Comparison of ENCODE assay signal across 20 cellular contexts in the genomic region with DNA sequence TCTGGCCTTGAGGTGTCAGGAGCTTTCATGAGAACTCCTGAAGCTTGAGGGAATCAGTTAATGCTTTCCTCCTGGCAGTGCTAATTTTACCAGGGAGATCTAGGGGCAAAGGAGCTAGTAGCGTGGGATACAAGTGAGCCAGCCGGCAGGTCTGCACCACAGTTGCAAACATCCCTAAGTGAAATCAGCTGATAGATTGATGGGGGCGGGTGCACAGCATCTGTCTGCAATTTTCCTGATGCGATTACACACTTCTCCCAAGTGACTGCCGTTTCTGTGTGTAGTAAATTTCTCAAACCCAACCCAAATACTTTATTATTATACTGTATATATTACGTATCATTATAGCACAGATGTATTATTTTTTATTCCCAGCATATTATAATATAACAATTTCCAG.
DNase-seq lines count a peak whose midpoint lies in the region; ATAC-seq and TF ChIP-seq lines count a peak whose summit lies in the region.
"Had no signal": no experiment of that assay in that cellular context is flagged by ENCODE, and none has a peak within 500 bp of the region (broad histone marks: within the 10 kb centered on the region; RNA-seq: fewer than 3 reads in every experiment).

No MANE protein-coding gene starts in this region.

- H3K4ac ChIP-seq in neuronal stem cell (ENCODE audit: low read length) = no peak overlapping the region

- H4K20me1 ChIP-seq in SK-N-SH (ENCODE audit: insufficient read depth) = no peaks in the 10 kb centered on the region

- H3K27me3 ChIP-seq in SK-N-SH (ENCODE audit: insufficient read depth) = no peaks in the 10 kb centered on the region
- H3K27me3 ChIP-seq in neuronal stem cell (ENCODE audit: control insufficient read depth in 3 of 3, insufficient read depth in 3 of 3, low read depth in 1 of 3, low read length in 3 of 3) = no peaks in the 10 kb centered on the region

- DNase-seq in DMS 273 treated with DMSO at 0.1 percent for 48 hours (lab: John Stamatoyannopoulos, UW) = peak; percentile 3
- peak; percentile 74 for DNase-seq in NCI-H2171 (lab: John Stamatoyannopoulos, UW)
- peak; percentile 68 for DNase-seq in SK-N-SH
- DNase-seq in neuronal stem cell (ENCODE audit: low spot score) = no peak
- DNase-seq in stimulated activated CD4-positive, alpha-beta T cell treated with anti-CD3 and anti-CD28 coated beads, Interleukin-1b, Interleukin-23, amount 100 ng/mL, for 48 hours = no peak
- no peak for DNase-seq in foreskin melanocyte
- DNase-seq: ACHN, AML-193, DMS79 treated with DMSO at 0.1 percent for 48 hours, Kasumi-1, MM.1S, NCI-H1105 treated with DMSO at 0.1 percent for 48 hours, NCI-H1930, NCI-H69, OCI-M1, Right ventricle myocardium superior, T-helper 1 cell had no signal

- no peak overlapping the region for H2BK12ac ChIP-seq in neuronal stem cell (ENCODE audit: low read length)

- H3K9ac ChIP-seq in SK-N-SH (no peak overlapping the region), neuronal stem cell (ENCODE audit: low read depth, low read length, poor library complexity) (no peak overlapping the region)

- no peak overlapping the region for H2BK15ac ChIP-seq in neuronal stem cell (ENCODE audit: low read length)

- H3K79me1 ChIP-seq in neuronal stem cell (ENCODE audit: low read depth, low read length) = no peaks in the 10 kb centered on the region

- H3K79me2 ChIP-seq in SK-N-SH (ENCODE audit: insufficient read depth) = no peaks in the 10 kb centered on the region

- POLR2A ChIA-PET in SK-N-SH (lab: Yijun Ruan, JAX) = interaction anchor here (0.5 kb wide), 1 partner anchor 103 kb away, joined by 3 read pairs; no protein-coding TSS in a partner anchor

- no peak overlapping the region for H3K4me3 ChIP-seq in SK-N-SH (ENCODE audit: low read depth in 2 of 2, low read length in 1 of 2)
- no peak overlapping the region for H3K4me3 ChIP-seq in neuronal stem cell (ENCODE audit: low read length in 2 of 2)

- no peak overlapping the region for H2AK5ac ChIP-seq in neuronal stem cell (ENCODE audit: low read depth, low read length)

- H4K91ac ChIP-seq in neuronal stem cell (ENCODE audit: low read depth, low read length, poor library complexity) = no peak overlapping the region

- H4K8ac ChIP-seq in neuronal stem cell (ENCODE audit: low read depth, low read length) = no peak overlapping the region

- H2BK120ac ChIP-seq in neuronal stem cell (ENCODE audit: low read depth, low read length) = no peak overlapping the region

- H3K4me2 ChIP-seq in SK-N-SH (no peak overlapping the region), neuronal stem cell (ENCODE audit: insufficient read depth, low read length, poor library complexity, severe bottlenecking) (no peak overlapping the region)

- no peak overlapping the region for H3K23ac ChIP-seq in neuronal stem cell (ENCODE audit: low read depth, low read length, poor library complexity)

- CTCF ChIA-PET in SK-N-SH (lab: Yijun Ruan, JAX) = interaction anchor here (0.8 to 1.3 kb wide), 2 partner anchors 11 to 153 kb away, joined by 3 read pairs; no protein-coding TSS in a partner anchor

- no peak for TF ChIP-seq CTCF in SK-N-SH (IDR thresholded peaks at IDR 0.05)

- H2AFZ ChIP-seq in SK-N-SH (ENCODE audit: low read depth) (no peak overlapping the region), neuronal stem cell (ENCODE audit: low read length) (no peak overlapping the region)

- H3K9me2 ChIP-seq in SK-N-SH = no peaks in the 10 kb centered on the region

- H3K4me1 ChIP-seq in SK-N-SH (ENCODE audit: control insufficient read depth in 1 of 2, insufficient read depth in 2 of 2, low read depth in 1 of 2, low read length in 1 of 2) (peaks cover 0 to 10% of the 10 kb centered on the region in 2 experiments; a peak in 2 of 4 replicates), neuronal stem cell (ENCODE audit: control insufficient read depth in 2 of 2, insufficient read depth in 1 of 2, low read depth in 1 of 2, low read length in 2 of 2) (peaks cover 0 to 20% of the 10 kb centered on the region in 2 donors)

- H3F3A ChIP-seq in SK-N-SH (replicated peaks; ENCODE audit: insufficient read depth) = no peaks in the 10 kb centered on the region

- no peak overlapping the region for H3K14ac ChIP-seq in neuronal stem cell (ENCODE audit: low read length)

- peak overlapping the region; percentile 34 for H3K18ac ChIP-seq in neuronal stem cell (ENCODE audit: low read length)

- ATAC-seq in HG03097 (IDR thresholded peaks at IDR 0.05; ENCODE audit: low FRiP score, unreplicated experiment) = no peak
- ATAC-seq: HCT116 had no signal

- TF ChIP-seq EP300 in SK-N-SH (IDR thresholded peaks at IDR 0.05; ENCODE audit: borderline replicate concordance in 1 of 2, low read depth in 1 of 2, low read length in 1 of 2) = 0 out of 4 replicates have a peak, but pooled peaks of 1 of the 2 experiments have one; percentile 36

- H3K9me3 ChIP-seq in SK-N-SH (no peaks in the 10 kb centered on the region), neuronal stem cell (replicated peaks in 1 of 2; ENCODE audit: control insufficient read depth in 2 of 2, insufficient read depth in 1 of 2, low read depth in 1 of 2, low read length in 2 of 2) (no peaks in the 10 kb centered on the region)

- no peak overlapping the region for H3K27ac ChIP-seq in SK-N-SH (ENCODE audit: low read depth in 2 of 2, low read length in 1 of 2)
- H3K27ac ChIP-seq in neuronal stem cell (replicated peaks; ENCODE audit: low read length) = no peak overlapping the region
- H3K27ac ChIP-seq: C4-2B had no signal

- no peak for TF ChIP-seq RAD21 in SK-N-SH (IDR thresholded peaks at IDR 0.05; ENCODE audit: low read length)

- H2BK5ac ChIP-seq in neuronal stem cell (ENCODE audit: low read length) = no peak overlapping the region

- WGBS in SK-N-SH (ENCODE audit: low lambda C conversion rate) = 7% methylated on average over 6 of the region's 6 CpGs
- WGBS in neuronal stem cell (ENCODE audit: extremely low coverage in 2 of 2, insufficient read length in 2 of 2, insufficient replicate concordance in 1 of 2), 2 donors = no CpG with 5 or more reads among the region's 6 CpGs

- H3K36me3 ChIP-seq in SK-N-SH (replicated peaks in 1 of 2; ENCODE audit: control insufficient read depth in 1 of 2, insufficient read depth in 2 of 2, low read length in 1 of 2) (no peaks in the 10 kb centered on the region), neuronal stem cell (replicated peaks in 1 of 2; ENCODE audit: control insufficient read depth in 2 of 2, insufficient read depth in 2 of 2, low read length in 2 of 2) (no peaks in the 10 kb centered on the region)

TF ChIP-seq in SK-N-SH, 30 proteins besides CTCF, POLR2A, EP300 and RAD21:
- peak; percentile 31 for TF ChIP-seq CHD2 (IDR thresholded peaks at IDR 0.05; ENCODE audit: low read length, partially characterized antibody)
- TF ChIP-seq NFIC (IDR thresholded peaks at IDR 0.05; ENCODE audit: borderline replicate concordance) = no peak
- TF ChIP-seq MXI1 (IDR thresholded peaks at IDR 0.05; ENCODE audit: low read depth, low read length) = no peak
- TF ChIP-seq TEAD4 (IDR thresholded peaks at IDR 0.05; ENCODE audit: borderline replicate concordance, insufficient read depth) = no peak
- no peak for TF ChIP-seq RFX5 (IDR thresholded peaks at IDR 0.05; ENCODE audit: low read length)
- no peak for TF ChIP-seq RXRA (IDR thresholded peaks at IDR 0.05; ENCODE audit: borderline replicate concordance, low read depth)
- 0 out of 2 replicates have a peak, but pooled peaks have one; percentile 16 for TF ChIP-seq TCF12 (IDR thresholded peaks at IDR 0.05)
- TF ChIP-seq SMC3 (IDR thresholded peaks at IDR 0.05; ENCODE audit: low read depth, low read length) = no peak

Comparison
In these comparisons a context has a peak if more than half of its experiments do, and no peak if none do; other contexts are left out.
1. DNase-seq: peak in DMS 273 treated with DMSO at 0.1 percent for 48 hours (single experiment), NCI-H2171 (single experiment) and SK-N-SH (single experiment); none in neuronal stem cell (single experiment), stimulated activated CD4-positive, alpha-beta T cell treated with anti-CD3 and anti-CD28 coated beads, Interleukin-1b, Interleukin-23, amount 100 ng/mL, for 48 hours (single experiment) and foreskin melanocyte (single experiment).